16 cellular contexts compared by ENCODE assay signal in genomic region chr3:180329187-180329586, GRCh38.
DNase-seq lines count a peak whose midpoint lies in the region; ATAC-seq and TF ChIP-seq lines count a peak whose summit lies in the region.
"Had no signal": no experiment of that assay in that cellular context is flagged by ENCODE, and none has a peak within 500 bp of the region (broad histone marks: within the 10 kb centered on the region; RNA-seq: fewer than 3 reads in every experiment).

No MANE protein-coding gene starts in this region.

- no peak overlapping the region for H3K27ac Mint-ChIP-seq in T-helper 17 cell
- H3K27ac Mint-ChIP-seq: CD4-positive, CD25-positive, alpha-beta regulatory T cell had no signal

- ATAC-seq in GM18517 (IDR thresholded peaks at IDR 0.05; ENCODE audit: unreplicated experiment) (peak; percentile 68), GM21381 (IDR thresholded peaks at IDR 0.05; ENCODE audit: unreplicated experiment) (peak; percentile 74), HG02981 (IDR thresholded peaks at IDR 0.05; ENCODE audit: unreplicated experiment) (peak; percentile 89), PC-3 (peak; percentile 27; the same call in 1 of the 2 replicates), T-helper 17 cell (no peak)
- ATAC-seq: Right ventricle myocardium inferior had no signal

- no peaks in the 10 kb centered on the region for H3K4me1 Mint-ChIP-seq in T-helper 17 cell
- H3K4me1 Mint-ChIP-seq: CD4-positive, CD25-positive, alpha-beta regulatory T cell had no signal

- CTCF ChIA-PET in PC-3 (lab: Charles Lee), result no interaction called here

- H2AFZ ChIP-seq in PC-3 (ENCODE audit: low read length), result no peak overlapping the region

- H3F3A ChIP-seq in PC-3 (ENCODE audit: low read length, unreplicated experiment), result no peaks in the 10 kb centered on the region

- no TSS peak for BruUV-seq in PC-3 (replicated peaks; lab: Mats Ljungman, UMichigan)

- H3K4me3 Mint-ChIP-seq in T-helper 17 cell, result no peak overlapping the region
- H3K4me3 Mint-ChIP-seq: CD4-positive, CD25-positive, alpha-beta regulatory T cell had no signal

- H3K9me2 ChIP-seq in PC-3 (replicated peaks; ENCODE audit: low read length), result no peaks in the 10 kb centered on the region

- DNase-seq in PC-3, result no peak
- no peak for DNase-seq in NCI-H345 treated with DMSO at 0.1 percent for 48 hours (lab: John Stamatoyannopoulos, UW; ENCODE audit: unreplicated experiment)
- no peak for DNase-seq in T-helper 17 cell
- DNase-seq in NCI-H1694 treated with DMSO at 0.1 percent for 48 hours (lab: John Stamatoyannopoulos, UW), result no peak
- DNase-seq in right atrium auricular region (ENCODE audit: low spot score), result no peak
- DNase-seq: activated naive CD4-positive, alpha-beta T cell treated with Interleukin-2 at 50 U/mL for 16 hours; cortex of kidney; NCI-H2171 had no signal

- H3K79me2 ChIP-seq in PC-3 (ENCODE audit: low read length), result no peaks in the 10 kb centered on the region

- no peaks in the 10 kb centered on the region for H3K27me3 ChIP-seq in PC-3 (ENCODE audit: low read length)
- no peaks in the 10 kb centered on the region for H3K27me3 ChIP-seq in right atrium auricular region

- POLR2A ChIA-PET in PC-3 (lab: Charles Lee; ENCODE audit: unreplicated experiment), result no interaction called here

- no peaks in the 10 kb centered on the region for H3K36me3 Mint-ChIP-seq in T-helper 17 cell (ENCODE audit: low read depth)
- H3K36me3 Mint-ChIP-seq: CD4-positive, CD25-positive, alpha-beta regulatory T cell had no signal

- H3K27me3 Mint-ChIP-seq in T-helper 17 cell, result no peaks in the 10 kb centered on the region
- H3K27me3 Mint-ChIP-seq: CD4-positive, CD25-positive, alpha-beta regulatory T cell had no signal

- H4K20me1 ChIP-seq in PC-3 (ENCODE audit: low read length), result no peaks in the 10 kb centered on the region

- no peak overlapping the region for H3K27ac ChIP-seq in PC-3 (ENCODE audit: low read length)
- no peak overlapping the region for H3K27ac ChIP-seq in right atrium auricular region
- H3K27ac ChIP-seq: KMS-11, prostate gland had no signal

- no peak overlapping the region for H3K9ac ChIP-seq in PC-3 (ENCODE audit: low read length)
- H3K9ac ChIP-seq: KMS-11 had no signal

- H3K4me2 ChIP-seq in PC-3 (ENCODE audit: low read length), result no peak overlapping the region
- H3K4me2 ChIP-seq: KMS-11 had no signal

- TF ChIP-seq CTCF in PC-3 (conservative IDR thresholded peaks at IDR 0.05; ENCODE audit: low read depth, low read length) (no peak), right atrium auricular region (IDR thresholded peaks at IDR 0.05) (no peak)

- H3K9me3 ChIP-seq in PC-3 (ENCODE audit: low read length) (no peaks in the 10 kb centered on the region), T-helper 17 cell (ENCODE audit: control insufficient read depth, low read length, poor library complexity, severe bottlenecking) (no peaks in the 10 kb centered on the region), right atrium auricular region (peaks cover 0 to 13% of the 10 kb centered on the region in 2 donors)
- H3K9me3 ChIP-seq: prostate gland had no signal

- H3K36me3 ChIP-seq in PC-3 (ENCODE audit: low read depth, low read length) (no peaks in the 10 kb centered on the region), right atrium auricular region (no peaks in the 10 kb centered on the region)
- H3K36me3 ChIP-seq: prostate gland had no signal

- H3K4me1 ChIP-seq in PC-3 (ENCODE audit: insufficient read depth, low read length), result peaks cover 8% of the 10 kb centered on the region; the same call in 1 of the 2 replicates
- H3K4me1 ChIP-seq in right atrium auricular region, result no peaks in the 10 kb centered on the region
- H3K4me1 ChIP-seq: prostate gland had no signal

- no peak overlapping the region for H3K4me3 ChIP-seq in PC-3 (ENCODE audit: low read length)
- no peak overlapping the region for H3K4me3 ChIP-seq in right atrium auricular region
- H3K4me3 ChIP-seq: lung, prostate gland had no signal

- intact Hi-C loops in PC-3 (cut with micrococcal nuclease), result no loop called here
